Comparison of ENCODE assay signal across 20 cellular contexts in genomic region chr3:174756200-174756829, GRCh38.
"Had no signal": no experiment of that assay in that cellular context is flagged by ENCODE, and none has a peak within 500 bp of the region (broad histone marks: within the 10 kb centered on the region; RNA-seq: fewer than 3 reads in every experiment).

No MANE protein-coding gene starts in this region.

- H3K4me3 ChIP-seq: esophagus muscularis mucosa, gastrocnemius medialis, mucosa of descending colon, pancreas, smooth muscle cell, suprapubic skin, thyroid gland, upper lobe of left lung, uterus had no signal

- H3K27ac ChIP-seq: epithelial cell of prostate, esophagus muscularis mucosa, gastrocnemius medialis, pancreas, suprapubic skin, thyroid gland, upper lobe of left lung, uterus had no signal

- H3K27ac Mint-ChIP-seq: dendritic cell treated with granulocyte-macrophage colony-stimulating factor and Interleukin-4, amounts not matched to agents 40 ng/mL and 50 ng/mL, for 4 days; effector memory CD8-positive, alpha-beta T cell; naive thymus-derived CD8-positive, alpha-beta T cell; progenitor cell of endocrine pancreas had no signal

- DNase-seq: effector memory CD8-positive, alpha-beta T cell; gastrocnemius medialis; glutamatergic neuron; islet precursor cell; mammary epithelial cell; mucosa of descending colon; naive thymus-derived CD8-positive, alpha-beta T cell; pancreas; right cardiac atrium; stimulated activated CD4-positive, alpha-beta T cell treated with anti-CD3 and anti-CD28 coated beads, Interleukin-2, amount 100 ng/mL, for 48 hours; stimulated activated naive CD8-positive, alpha-beta T cell treated with anti-CD3 and anti-CD28 coated beads, Interleukin-15, Interleukin-2, amounts not matched to agents 100 U/mL and 50 U/mL, for 24 hours; thyroid gland; upper lobe of left lung; uterus had no signal

- H3K27me3 ChIP-seq: esophagus muscularis mucosa, gastrocnemius medialis, pancreas, suprapubic skin, thyroid gland, upper lobe of left lung, uterus had no signal

- H3K4me1 Mint-ChIP-seq: naive thymus-derived CD8-positive, alpha-beta T cell had no signal

- H3K36me3 ChIP-seq: esophagus muscularis mucosa, gastrocnemius medialis, pancreas, suprapubic skin, thyroid gland, upper lobe of left lung, uterus had no signal

- H3K9me3 ChIP-seq: gastrocnemius medialis, mucosa of descending colon, pancreas, suprapubic skin, thyroid gland had no signal

- H3K4me2 ChIP-seq: smooth muscle cell had no signal

- H3K4me1 ChIP-seq: esophagus muscularis mucosa, gastrocnemius medialis, pancreas, suprapubic skin, thyroid gland, upper lobe of left lung, uterus had no signal

- H3K27me3 Mint-ChIP-seq: dendritic cell treated with granulocyte-macrophage colony-stimulating factor and Interleukin-4, amounts not matched to agents 40 ng/mL and 50 ng/mL, for 4 days; effector memory CD8-positive, alpha-beta T cell; naive thymus-derived CD8-positive, alpha-beta T cell; progenitor cell of endocrine pancreas had no signal

- H3K4me3 Mint-ChIP-seq: dendritic cell treated with granulocyte-macrophage colony-stimulating factor and Interleukin-4, amounts not matched to agents 40 ng/mL and 50 ng/mL, for 4 days; effector memory CD8-positive, alpha-beta T cell; naive thymus-derived CD8-positive, alpha-beta T cell had no signal
